Comparison of ENCODE assay signal across 17 cellular contexts in the genomic region with DNA sequence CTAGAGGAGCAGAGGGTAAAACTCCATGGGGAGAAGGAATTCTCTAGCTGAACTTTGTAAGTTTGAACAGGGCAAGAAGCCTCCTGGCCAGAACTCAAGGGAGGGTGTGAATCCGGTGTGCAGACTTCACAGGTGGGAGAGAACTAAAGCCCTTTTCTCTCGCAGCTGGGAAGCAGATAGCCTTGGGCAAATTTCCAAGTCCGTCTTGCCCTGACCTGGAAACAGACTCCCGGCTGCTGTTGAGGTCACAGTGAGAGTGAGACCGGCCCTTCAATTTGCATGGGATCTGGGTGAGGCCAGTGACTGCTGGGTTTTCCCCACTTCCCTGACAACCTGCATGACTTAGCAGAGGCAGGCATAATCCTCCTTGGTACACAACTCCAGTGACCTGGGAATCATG.
DNase-seq lines count a peak whose midpoint lies in the region; ATAC-seq and TF ChIP-seq lines count a peak whose summit lies in the region.
"Had no signal": no experiment of that assay in that cellular context is flagged by ENCODE, and none has a peak within 500 bp of the region (broad histone marks: within the 10 kb centered on the region; RNA-seq: fewer than 3 reads in every experiment).

No MANE protein-coding gene starts in this region.

- H3K9me3 ChIP-seq in Peyer's patch: no peaks in the 10 kb centered on the region
- no peaks in the 10 kb centered on the region for H3K9me3 ChIP-seq in stomach
- H3K9me3 ChIP-seq: ascending aorta, gastroesophageal sphincter, neutrophil had no signal

- intact Hi-C loops in stomach (cut with DNase I; ENCODE audit: low total_unique reads): no loop called here

- no peak for TF ChIP-seq EP300 in stomach (IDR thresholded peaks at IDR 0.05)

- ATAC-seq in GM21367 (IDR thresholded peaks at IDR 0.05; ENCODE audit: unreplicated experiment): peak; percentile 28
- ATAC-seq in GM21619 (IDR thresholded peaks at IDR 0.05; ENCODE audit: unreplicated experiment): no peak
- ATAC-seq in GM21576 (IDR thresholded peaks at IDR 0.05; ENCODE audit: unreplicated experiment): no peak
- ATAC-seq: activated T-cell treated with anti-CD3 and anti-CD28 coated beads, Interleukin-2, amount 50 U/mL, for 72 hours; gastroesophageal sphincter; left lobe of liver had no signal

- no peak for TF ChIP-seq POLR2A in Peyer's patch (IDR thresholded peaks at IDR 0.05)
- TF ChIP-seq POLR2A in stomach (IDR thresholded peaks at IDR 0.05): no peak

- no peaks in the 10 kb centered on the region for H3K36me3 ChIP-seq in Peyer's patch
- H3K36me3 ChIP-seq in stomach: no peaks in the 10 kb centered on the region
- H3K36me3 ChIP-seq: ascending aorta, gastroesophageal sphincter, neutrophil had no signal

- no peaks in the 10 kb centered on the region for H3K27me3 ChIP-seq in Peyer's patch
- H3K27me3 ChIP-seq in stomach: no peaks in the 10 kb centered on the region
- H3K27me3 ChIP-seq: ascending aorta, gastroesophageal sphincter, neutrophil had no signal

- WGBS in stomach, 5 donors: 15 to 32% (median 26%) methylated on average over 5 of the region's 5 CpGs

- H3K4me3 ChIP-seq in Peyer's patch: no peak overlapping the region
- no peak overlapping the region for H3K4me3 ChIP-seq in stomach
- H3K4me3 ChIP-seq: ascending aorta, gastroesophageal sphincter, smooth muscle cell had no signal

- DNase-seq in Peyer's patch (peak in 2 of 3 donors; percentile 61 to 72), iPS-NIHi7 (ENCODE audit: extremely low spot score) (peak; percentile 26), stomach (peak; percentile 74), medulla oblongata (ENCODE audit: extremely low spot score) (no peak)
- DNase-seq: activated CD4-positive, alpha-beta T cell treated with anti-CD3 and anti-CD28 coated beads, Interleukin-2, amount 10 ng/mL, durations not matched to agents 7 days and 5 days; activated T-cell treated with anti-CD3 and anti-CD28 coated beads, Interleukin-2, amount 50 U/mL, for 72 hours; NCI-H1092 treated with DMSO at 0.1 percent for 48 hours; NCI-H226; substantia nigra had no signal

- H3K4me1 ChIP-seq in Peyer's patch: peaks cover 0 to 31% (median 5%) of the 10 kb centered on the region in 4 donors
- peaks cover 4 to 20% (median 13%) of the 10 kb centered on the region in 4 donors for H3K4me1 ChIP-seq in stomach
- H3K4me1 ChIP-seq: ascending aorta, gastroesophageal sphincter had no signal

- peak overlapping the region in 3 of 4 donors; percentile 21 to 59 (median 54) for H3K27ac ChIP-seq in Peyer's patch
- peak overlapping the region in 3 of 5 donors; percentile 25 to 75 (median 72) for H3K27ac ChIP-seq in stomach
- H3K27ac ChIP-seq: ascending aorta, gastroesophageal sphincter, neutrophil had no signal

- TF ChIP-seq CTCF in Peyer's patch (IDR thresholded peaks at IDR 0.05): no peak
- TF ChIP-seq CTCF in stomach (IDR thresholded peaks at IDR 0.05): no peak
